In genomic region chr10:129718548-129719414, GRCh38 we compare ENCODE assay signal across 15 cellular contexts.
"Had no signal": no experiment of that assay in that cellular context is flagged by ENCODE, and none has a peak within 500 bp of the region (broad histone marks: within the 10 kb centered on the region; RNA-seq: fewer than 3 reads in every experiment).

No MANE protein-coding gene starts in this region.

- H3K27ac Mint-ChIP-seq: activated T-cell treated with anti-CD3 and anti-CD28 coated beads, Interleukin-2, amount 50 U/mL, for 24 hours; memory B cell; stimulated activated naive CD8-positive, alpha-beta T cell treated with anti-CD3 and anti-CD28 coated beads, Interleukin-15, Interleukin-2, amounts not matched to agents 100 ng/mL and 50 ng/mL, for 24 hours had no signal

- H3K4me3 ChIP-seq: cardiac muscle cell, gastroesophageal sphincter, left ventricle myocardium inferior, SK-N-MC, smooth muscle cell had no signal

- H3K27ac ChIP-seq: cardiac muscle cell, epithelial cell of prostate, gastroesophageal sphincter, left ventricle myocardium inferior, SK-N-MC had no signal

- H3K27me3 ChIP-seq: cardiac muscle cell, gastroesophageal sphincter had no signal

- H3K4me3 Mint-ChIP-seq: activated T-cell treated with anti-CD3 and anti-CD28 coated beads, Interleukin-2, amount 50 U/mL, for 24 hours; memory B cell; naive thymus-derived CD8-positive, alpha-beta T cell; stimulated activated naive CD8-positive, alpha-beta T cell treated with anti-CD3 and anti-CD28 coated beads, Interleukin-15, Interleukin-2, amounts not matched to agents 100 ng/mL and 50 ng/mL, for 24 hours had no signal

- H3K4me2 ChIP-seq: smooth muscle cell had no signal

- H3K36me3 ChIP-seq: cardiac muscle cell had no signal

- H3K27me3 Mint-ChIP-seq: activated T-cell treated with anti-CD3 and anti-CD28 coated beads, Interleukin-2, amount 50 U/mL, for 24 hours; memory B cell; naive thymus-derived CD8-positive, alpha-beta T cell; stimulated activated naive CD8-positive, alpha-beta T cell treated with anti-CD3 and anti-CD28 coated beads, Interleukin-15, Interleukin-2, amounts not matched to agents 100 ng/mL and 50 ng/mL, for 24 hours had no signal

- H3K4me1 ChIP-seq: gastroesophageal sphincter, left ventricle myocardium inferior had no signal

- DNase-seq: activated CD4-positive, alpha-beta T cell treated with anti-CD3 and anti-CD28 coated beads, Interleukin-2, amount 50 U/mL, for 1 hour; activated effector memory CD4-positive, alpha-beta T cell treated with Interleukin-2 at 50 U/mL for 16 hours; activated naive CD4-positive, alpha-beta T cell treated with anti-CD3 and anti-CD28 coated beads, Interleukin-2, amount 50 U/mL, for 16 hours; activated T-cell treated with anti-CD3 and anti-CD28 coated beads, Interleukin-2, amount 50 U/mL, for 24 hours; effector CD4-positive, alpha-beta T cell; left ventricle myocardium inferior; naive thymus-derived CD8-positive, alpha-beta T cell; right cardiac atrium had no signal

- ATAC-seq: gastroesophageal sphincter; naive thymus-derived CD8-positive, alpha-beta T cell had no signal

- H3K4me1 Mint-ChIP-seq: memory B cell; naive thymus-derived CD8-positive, alpha-beta T cell had no signal
